28 cellular contexts compared by ENCODE assay signal in genomic region chr3:124448954-124449353, GRCh38.
"Had no signal": no experiment of that assay in that cellular context is flagged by ENCODE, and none has a peak within 500 bp of the region (broad histone marks: within the 10 kb centered on the region; RNA-seq: fewer than 3 reads in every experiment).

No MANE protein-coding gene starts in this region.

- H3K36me3 ChIP-seq: suprapubic skin, transverse colon, upper lobe of left lung, upper lobe of right lung, uterus, vagina had no signal

- DNase-seq: stimulated activated CD4-positive, alpha-beta T cell treated with anti-CD3 and anti-CD28 coated beads, Interleukin-2, amount 100 ng/mL, for 48 hours; stimulated activated CD4-positive, alpha-beta T cell treated with anti-CD3 and anti-CD28 coated beads, Interleukin-4, amount 100 ng/mL, for 1 hour; stimulated activated CD4-positive, alpha-beta T cell treated with anti-CD3 and anti-CD28 coated beads, Interleukin-4, amount 100 ng/mL, for 24 hours; stimulated activated CD4-positive, alpha-beta T cell treated with anti-CD3 and anti-CD28 coated beads, Interleukin-4, amount 100 ng/mL, for 4 hours; stimulated activated CD8-positive, alpha-beta memory T cell treated with anti-CD3 and anti-CD28 coated beads, Interleukin-4, amount 100 ng/mL, for 48 hours; stimulated activated naive B cell treated with anti-CD40 and anti-IgM and Interleukin-4, amounts not matched to agents 10 μg/mL and 1 μg/mL and 100 μg/mL, for 72 hours; stimulated activated naive CD4-positive, alpha-beta T cell; stimulated activated naive CD4-positive, alpha-beta T cell treated with Interleukin-2 at 50 U/mL for 16 hours; stimulated activated naive CD8-positive, alpha-beta T cell treated with anti-CD3 and anti-CD28 coated beads, Interleukin-15, amount 100 ng/mL, for 72 hours; stimulated activated naive CD8-positive, alpha-beta T cell treated with anti-CD3 and anti-CD28 coated beads, Interleukin-15, Interleukin-2, amounts not matched to agents 100 U/mL and 50 U/mL, for 24 hours; stomach; substantia nigra; testis; thyroid gland; tibial artery; transverse colon; trophoblast cell; upper lobe of left lung; upper lobe of right lung; uterus had no signal

- H3K4me1 Mint-ChIP-seq: stimulated activated effector memory CD8-positive, alpha-beta T cell treated with anti-CD3 and anti-CD28 coated beads, Interleukin-12 subunit alpha, Interleukin-12 subunit beta, amount 100 ng/mL, for 72 hours; stimulated activated naive CD8-positive, alpha-beta T cell treated with anti-CD3 and anti-CD28 coated beads, Interleukin-15, amount 100 ng/mL, for 72 hours had no signal

- H3K27me3 Mint-ChIP-seq: type B pancreatic cell had no signal

- H3K27me3 ChIP-seq: stomach, suprapubic skin, testis, thyroid gland, tibial artery, tibial nerve, transverse colon, upper lobe of left lung, upper lobe of right lung, uterus, vagina had no signal

- ATAC-seq: stimulated activated effector memory CD8-positive, alpha-beta T cell treated with anti-CD3 and anti-CD28 coated beads, Interleukin-12 subunit alpha, Interleukin-12 subunit beta, amount 100 ng/mL, for 72 hours; stimulated activated memory B cell treated with anti-CD40 and anti-IgM and Interleukin-4, amounts not matched to agents 10 μg/mL and 1 μg/mL and 100 μg/mL, for 72 hours; stimulated activated naive B cell treated with anti-CD40 and anti-IgM and Interleukin-4, amounts not matched to agents 10 μg/mL and 1 μg/mL and 100 μg/mL, for 72 hours; stimulated activated naive CD8-positive, alpha-beta T cell treated with anti-CD3 and anti-CD28 coated beads, Interleukin-15, amount 100 ng/mL, for 72 hours; stimulated activated naive CD8-positive, alpha-beta T cell treated with anti-CD3 and anti-CD28 coated beads, Interleukin-15, Interleukin-2, amounts not matched to agents 100 U/mL and 50 U/mL, for 24 hours; upper lobe of right lung had no signal

- H3K9me3 Mint-ChIP-seq: stimulated activated naive CD8-positive, alpha-beta T cell treated with anti-CD3 and anti-CD28 coated beads, Interleukin-15, amount 100 ng/mL, for 72 hours; stimulated activated naive CD8-positive, alpha-beta T cell treated with anti-CD3 and anti-CD28 coated beads, Interleukin-15, Interleukin-2, amounts not matched to agents 100 ng/mL and 50 ng/mL, for 24 hours; type B pancreatic cell had no signal

- H3K9me3 ChIP-seq: stomach, suprapubic skin, testis, thoracic aorta, thyroid gland, tibial artery, tibial nerve, transverse colon, upper lobe of left lung, upper lobe of right lung, uterus, vagina had no signal

- H3K4me3 ChIP-seq: stomach, suprapubic skin, testis, thoracic aorta, thyroid gland, tibial artery, tibial nerve, transverse colon, upper lobe of left lung, upper lobe of right lung, uterus, vagina had no signal

- H3K36me3 Mint-ChIP-seq: stimulated activated effector memory CD8-positive, alpha-beta T cell treated with anti-CD3 and anti-CD28 coated beads, Interleukin-12 subunit alpha, Interleukin-12 subunit beta, amount 100 ng/mL, for 72 hours; stimulated activated memory B cell treated with anti-CD40 and anti-IgM and Interleukin-4, amounts not matched to agents 10 μg/mL and 1 μg/mL and 100 μg/mL, for 72 hours; stimulated activated naive B cell treated with anti-CD40 and anti-IgM and Interleukin-4, amounts not matched to agents 10 μg/mL and 1 μg/mL and 100 μg/mL, for 72 hours had no signal

- H3K4me3 Mint-ChIP-seq: stimulated activated effector memory CD8-positive, alpha-beta T cell treated with anti-CD3 and anti-CD28 coated beads, Interleukin-12 subunit alpha, Interleukin-12 subunit beta, amount 100 ng/mL, for 72 hours; stimulated activated memory B cell treated with anti-CD40 and anti-IgM and Interleukin-4, amounts not matched to agents 10 μg/mL and 1 μg/mL and 100 μg/mL, for 72 hours; stimulated activated naive B cell treated with anti-CD40 and anti-IgM and Interleukin-4, amounts not matched to agents 10 μg/mL and 1 μg/mL and 100 μg/mL, for 72 hours; stimulated activated naive CD8-positive, alpha-beta T cell treated with anti-CD3 and anti-CD28 coated beads, Interleukin-15, amount 100 ng/mL, for 72 hours; stimulated activated naive CD8-positive, alpha-beta T cell treated with anti-CD3 and anti-CD28 coated beads, Interleukin-15, Interleukin-2, amounts not matched to agents 100 ng/mL and 50 ng/mL, for 24 hours; type B pancreatic cell had no signal

- H3K4me1 ChIP-seq: stomach, suprapubic skin, testis, thyroid gland, tibial artery, tibial nerve, transverse colon, upper lobe of left lung, upper lobe of right lung, uterus, vagina had no signal

- H3K27ac ChIP-seq: stomach, suprapubic skin, testis, thoracic aorta, thyroid gland, tibial artery, tibial nerve, transverse colon, upper lobe of left lung, upper lobe of right lung, uterus, vagina had no signal

- H3K27ac Mint-ChIP-seq: stimulated activated effector memory CD8-positive, alpha-beta T cell treated with anti-CD3 and anti-CD28 coated beads, Interleukin-12 subunit alpha, Interleukin-12 subunit beta, amount 100 ng/mL, for 72 hours; stimulated activated memory B cell treated with anti-CD40 and anti-IgM and Interleukin-4, amounts not matched to agents 10 μg/mL and 1 μg/mL and 100 μg/mL, for 72 hours; stimulated activated naive B cell treated with anti-CD40 and anti-IgM and Interleukin-4, amounts not matched to agents 10 μg/mL and 1 μg/mL and 100 μg/mL, for 72 hours; stimulated activated naive CD8-positive, alpha-beta T cell treated with anti-CD3 and anti-CD28 coated beads, Interleukin-15, Interleukin-2, amounts not matched to agents 100 ng/mL and 50 ng/mL, for 24 hours; type B pancreatic cell had no signal
